In genomic region chr3:32847045-32847444, GRCh38 we compare ENCODE assay signal across 9 cellular contexts. TPM values are rescaled to one million over a fixed set of nuclear protein-coding genes. Genes with fewer than 3 reads are reported as not detected.
"Had no signal": no experiment of that assay in that cellular context is flagged by ENCODE, and none has a peak within 500 bp of the region (broad histone marks: within the 10 kb centered on the region; RNA-seq: fewer than 3 reads in every experiment).

No MANE protein-coding gene starts in this region.

RNA-seq across cellular contexts. Expression of gene TRIM71, which starts 29.2 kb away (rescaled TPM):
- total RNA-seq: HT-29, IMR-90, LHCN-M2, NCI-H460, PC-9, Peyer's patch, Right ventricle myocardium inferior, RPMI7951, SJCRH30 had no signal
- polyA plus RNA-seq: IMR-90 had no signal
